8 cellular contexts compared by ENCODE assay signal in genomic region chr7:148700693-148701092, GRCh38. TPM values are rescaled to one million over a fixed set of nuclear protein-coding genes. Genes with fewer than 3 reads are reported as not detected.
DNase-seq lines count a peak whose midpoint lies in the region; ATAC-seq, FAIRE-seq and TF ChIP-seq lines count a peak whose summit lies in the region.

No MANE protein-coding gene starts in this region.

- H3K9me3 ChIP-seq in OCI-LY3 (ENCODE audit: insufficient read depth, low read length) (no peaks in the 10 kb centered on the region), kidney (ENCODE audit: control insufficient read depth in 1 of 2, low read length in 2 of 2) (no peaks in the 10 kb centered on the region)

- peak overlapping the region; percentile 95 to 97 for H3K27ac Mint-ChIP-seq in activated naive CD4-positive, alpha-beta T cell treated with anti-CD3 and anti-CD28 coated beads, Interleukin-2, amount 50 U/mL, for 72 hours

- H3K36me3 Mint-ChIP-seq in activated naive CD4-positive, alpha-beta T cell treated with anti-CD3 and anti-CD28 coated beads, Interleukin-2, amount 50 U/mL, for 72 hours, result peaks cover 19 to 27% of the 10 kb centered on the region in 2 donors

- peaks cover 31% of the 10 kb centered on the region for H3K4me1 ChIP-seq in OCI-LY3 (ENCODE audit: low read length)
- peaks cover 13 to 19% of the 10 kb centered on the region in 2 donors for H3K4me1 ChIP-seq in kidney (ENCODE audit: control insufficient read depth in 1 of 2, insufficient read depth in 1 of 2, low read depth in 1 of 2, low read length in 2 of 2)

- DNase-seq in G401 (ENCODE audit: low spot score) (peak; percentile 33), kidney (no peak), NCI-H345 treated with DMSO at 0.1 percent for 48 hours (lab: John Stamatoyannopoulos, UW; ENCODE audit: unreplicated experiment) (no peak)
- DNase-seq in activated naive CD4-positive, alpha-beta T cell treated with anti-CD3 and anti-CD28 coated beads, Interleukin-2, amount 50 U/mL, for 72 hours (ENCODE audit: low spot score in 2 of 2), result peak in 1 of 2 donors; percentile 43
- peak in 2 of 3 experiments; percentile 28 to 48 for DNase-seq in stimulated activated CD4-positive, alpha-beta T cell treated with anti-CD3 and anti-CD28 coated beads, TNF-alpha, amount 100 ng/mL, for 24 hours (ENCODE audit: low read depth in 3 of 3)

- H3K36me3 ChIP-seq in OCI-LY3 (replicated peaks; ENCODE audit: low read depth, low read length) (no peaks in the 10 kb centered on the region), kidney (ENCODE audit: control insufficient read depth in 1 of 2, insufficient read depth in 2 of 2, low read length in 2 of 2) (no peaks in the 10 kb centered on the region)

- H3K9ac ChIP-seq in OCI-LY3 (ENCODE audit: low read length), result peak overlapping the region; percentile 91
- H3K9ac ChIP-seq in kidney (ENCODE audit: low read length in 2 of 2), result peak overlapping the region; percentile 2 to 84

- ATAC-seq in activated naive CD4-positive, alpha-beta T cell treated with anti-CD3 and anti-CD28 coated beads, Interleukin-2, amount 50 U/mL, for 72 hours, result no peak
- ATAC-seq in HG03039 (IDR thresholded peaks at IDR 0.05; ENCODE audit: unreplicated experiment) (no peak), GM21825 (IDR thresholded peaks at IDR 0.05; ENCODE audit: unreplicated experiment) (no peak)

- no peak for FAIRE-seq in kidney (lab: Jason Lieb, UNC)

- H4K20me1 ChIP-seq in OCI-LY3 (ENCODE audit: insufficient read depth, low read length), result peaks cover 57% of the 10 kb centered on the region

- no peak overlapping the region for H2AFZ ChIP-seq in OCI-LY3 (ENCODE audit: low read depth, low read length)

- no peaks in the 10 kb centered on the region; the same call in 1 of the 2 replicates for H3K27me3 ChIP-seq in OCI-LY3 (ENCODE audit: low read depth, low read length)

- H3K9me3 Mint-ChIP-seq in activated naive CD4-positive, alpha-beta T cell treated with anti-CD3 and anti-CD28 coated beads, Interleukin-2, amount 50 U/mL, for 72 hours, result no peaks in the 10 kb centered on the region

- in situ Hi-C loops in G401 (cut with HindIII; ENCODE audit: low sequenced_read_pairs), result no loop called here

- intact Hi-C loops in kidney (cut with DNase I), result no loop called here

- H3K79me2 ChIP-seq in OCI-LY3 (ENCODE audit: low read length), result peaks cover 82% of the 10 kb centered on the region

- H3K4me2 ChIP-seq in OCI-LY3 (ENCODE audit: low read length), result peak overlapping the region; percentile 90

- TF ChIP-seq CTCF in OCI-LY3 (IDR thresholded peaks at IDR 0.05; ENCODE audit: low read depth, low read length), result no peak
- TF ChIP-seq CTCF in kidney (IDR thresholded peaks at IDR 0.05; ENCODE audit: borderline replicate concordance, extremely low read depth, insufficient read depth), result no peak

- H3K4me3 ChIP-seq in OCI-LY3 (ENCODE audit: low read length) (peak overlapping the region; percentile 87), kidney (ENCODE audit: low read length in 2 of 2) (peak overlapping the region; percentile 79 to 84)

- no peak overlapping the region for H3K27ac ChIP-seq in OCI-LY3 (ENCODE audit: low read length)
- no peak overlapping the region for H3K27ac ChIP-seq in kidney (ENCODE audit: low read depth in 2 of 2, low read length in 2 of 2)

RNA-seq across cellular contexts. Expression of gene CUL1, which starts 2.0 kb away (rescaled TPM):
- total RNA-seq in G401 (2014; rRNA removed; shearing (Covaris generic)), result 69.8 and 84.5 TPM in 2 replicates
- 10 to 100 TPM; 52.1 to 80.0 TPM for total RNA-seq in activated naive CD4-positive, alpha-beta T cell treated with anti-CD3 and anti-CD28 coated beads, Interleukin-2, amount 50 U/mL, for 72 hours
- total RNA-seq in kidney, result 37.6 TPM
- 23.4 TPM for polyA plus RNA-seq in kidney (ENCODE audit: insufficient read depth, low read depth, low replicate concordance)

Comparison
In these comparisons a context has a peak if more than half of its experiments do, and no peak if none do; other contexts are left out.
1. DNase-seq: peak in G401 (single experiment) and stimulated activated CD4-positive, alpha-beta T cell treated with anti-CD3 and anti-CD28 coated beads, TNF-alpha, amount 100 ng/mL, for 24 hours (2 of 3); none in kidney (single experiment) and NCI-H345 treated with DMSO at 0.1 percent for 48 hours (single experiment).